In the genomic region with DNA sequence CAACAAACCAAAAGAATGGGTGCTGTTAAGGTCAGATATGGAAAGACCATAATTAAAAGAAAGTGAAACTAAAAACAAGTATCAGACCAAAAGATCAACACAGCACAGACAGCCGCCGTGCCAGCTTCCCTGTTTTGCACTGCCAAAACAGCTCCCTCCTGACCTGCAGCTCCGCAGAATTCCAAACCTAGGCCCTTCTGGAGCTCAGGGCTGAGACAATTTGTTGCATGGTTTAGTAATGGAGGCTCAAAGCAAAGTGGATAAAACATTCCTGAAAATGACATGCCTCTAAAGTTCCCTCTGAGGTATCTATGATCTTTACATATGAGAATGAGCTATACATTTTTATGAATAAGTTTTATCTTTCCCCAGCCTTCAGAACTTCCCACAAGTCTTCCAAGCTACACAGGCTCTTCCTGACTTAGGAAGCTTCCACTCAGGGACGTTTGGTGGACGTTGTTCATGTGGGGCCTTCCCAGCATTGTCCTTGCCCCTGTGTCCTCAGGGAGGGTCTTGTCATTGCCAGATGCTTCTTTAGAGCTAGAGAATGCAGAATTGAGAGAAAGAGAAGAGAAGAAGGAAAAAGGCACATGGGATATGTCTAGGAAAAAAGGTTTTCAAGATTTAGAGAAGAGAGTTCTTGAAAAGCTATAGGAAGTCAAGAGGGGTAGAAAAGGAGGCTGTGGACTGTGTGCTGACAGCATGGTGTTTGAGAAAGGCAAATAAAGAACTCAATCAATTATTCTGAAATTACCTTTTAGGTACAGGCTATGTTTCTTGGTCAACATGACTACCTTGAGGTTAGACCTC, we compare ENCODE assay signal across 8 cellular contexts. TPM values are rescaled to one million over a fixed set of nuclear protein-coding genes. Genes with fewer than 3 reads are reported as not detected.
DNase-seq lines count a peak whose midpoint lies in the region; TF ChIP-seq lines count a peak whose summit lies in the region.

No MANE protein-coding gene starts in this region.

- no peaks in the 10 kb centered on the region for H3K27me3 ChIP-seq in GM23248 (replicated peaks; ENCODE audit: insufficient read depth)
- no peaks in the 10 kb centered on the region for H3K27me3 ChIP-seq in MM.1S (replicated peaks; ENCODE audit: insufficient read depth, low read length)
- no peaks in the 10 kb centered on the region for H3K27me3 ChIP-seq in esophagus squamous epithelium
- H3K27me3 ChIP-seq in neutrophil, result no peaks in the 10 kb centered on the region

- H3F3A ChIP-seq in GM23248 (ENCODE audit: insufficient read depth) (peaks cover 12% of the 10 kb centered on the region), MM.1S (ENCODE audit: insufficient read depth, low read length) (no peaks in the 10 kb centered on the region)

- intact Hi-C loops in esophagus squamous epithelium (cut with DNase I), result no loop called here

- H3K4me2 ChIP-seq in GM23248 (ENCODE audit: unreplicated experiment) (peak overlapping the region; percentile 94), MM.1S (ENCODE audit: low read depth, low read length) (peak overlapping the region; percentile 94)

- H3K9me2 ChIP-seq in GM23248 (ENCODE audit: insufficient read depth) (no peaks in the 10 kb centered on the region), MM.1S (replicated peaks; ENCODE audit: insufficient read depth, low read length) (no peaks in the 10 kb centered on the region)

- H3K9ac ChIP-seq in GM23248 (peak overlapping the region; percentile 70), MM.1S (ENCODE audit: low read length) (peak overlapping the region; percentile 61)

- H3K4me3 ChIP-seq in GM23248, result peak overlapping the region; percentile 68
- peak overlapping the region; percentile 54 for H3K4me3 ChIP-seq in MM.1S (ENCODE audit: low read length)
- H3K4me3 ChIP-seq in esophagus squamous epithelium, result peak overlapping the region in 3 of 4 donors; percentile 24 to 54 (median 24)
- peak overlapping the region; percentile 56 to 58 for H3K4me3 ChIP-seq in neutrophil (ENCODE audit: low read depth in 1 of 2, low read length in 1 of 2)

- DNase-seq in GM10248 (ENCODE audit: extremely low spot score) (peak; percentile 34), GM23248 (peak; percentile 66), MM.1S (peak; percentile 51), esophagus squamous epithelium (lab: John Stamatoyannopoulos, UW) (peak; percentile 6), NCI-H526 treated with DMSO at 0.1 percent for 48 hours (lab: John Stamatoyannopoulos, UW) (no peak), DMS153 treated with DMSO at 0.1 percent for 48 hours (lab: John Stamatoyannopoulos, UW; ENCODE audit: unreplicated experiment) (no peak)
- peak; percentile 20 for DNase-seq in activated CD8-positive, alpha-beta memory T cell treated with anti-CD3 and anti-CD28 coated beads, Interleukin-2, amount 50 U/mL, for 4 hours

- in situ Hi-C loops in GM23248 (cut with MboI), result no loop called here

- no peaks in the 10 kb centered on the region for H3K36me3 ChIP-seq in GM23248 (ENCODE audit: low read depth)
- no peaks in the 10 kb centered on the region for H3K36me3 ChIP-seq in MM.1S (replicated peaks; ENCODE audit: insufficient read depth, low read length)
- no peaks in the 10 kb centered on the region for H3K36me3 ChIP-seq in esophagus squamous epithelium
- no peaks in the 10 kb centered on the region for H3K36me3 ChIP-seq in neutrophil

- no peaks in the 10 kb centered on the region for H3K79me2 ChIP-seq in GM23248 (ENCODE audit: insufficient read depth)
- no peaks in the 10 kb centered on the region for H3K79me2 ChIP-seq in MM.1S (ENCODE audit: low read length)

- H3K27ac ChIP-seq in GM23248 (peak overlapping the region; percentile 68), MM.1S (ENCODE audit: low read length) (peak overlapping the region; percentile 41; the same call in 1 of the 2 replicates), esophagus squamous epithelium (peak overlapping the region; percentile 67 to 84 (median 78)), neutrophil (peak overlapping the region; percentile 59)

- TF ChIP-seq CTCF in GM10248 (IDR thresholded peaks at IDR 0.05; ENCODE audit: control extremely low read depth, extremely low read depth, low read depth, missing control alignments) (no peak), MM.1S (IDR thresholded peaks at IDR 0.05; ENCODE audit: low read length) (no peak), esophagus squamous epithelium (IDR thresholded peaks at IDR 0.05) (no peak), neutrophil (IDR thresholded peaks at IDR 0.05) (no peak)

- 3 to 10% methylated on average over 5 of the region's 5 CpGs for WGBS in GM23248 (ENCODE audit: low coverage in 1 of 2, low lambda C conversion rate in 2 of 2, missing lambda C conversion rate in 2 of 2), 2 experiments
- 0 to 8% methylated on average over 5 of the region's 5 CpGs for WGBS in esophagus squamous epithelium, 2 donors

- POLR2A ChIA-PET in GM10248 (lab: Yijun Ruan, JAX), result interaction anchor here (0.9 kb wide), 1 partner anchor 72 kb away, joined by 4 read pairs; no protein-coding TSS in a partner anchor

- H3K4me1 ChIP-seq in GM23248 (ENCODE audit: insufficient read depth), result peaks cover 18% of the 10 kb centered on the region
- H3K4me1 ChIP-seq in MM.1S (ENCODE audit: low read length), result peaks cover 14% of the 10 kb centered on the region
- H3K4me1 ChIP-seq in esophagus squamous epithelium, result peaks cover 6 to 37% (median 19%) of the 10 kb centered on the region in 3 donors
- peaks cover 14 to 16% of the 10 kb centered on the region in 2 experiments for H3K4me1 ChIP-seq in neutrophil (ENCODE audit: control insufficient read depth in 1 of 2, insufficient read depth in 1 of 2, low read depth in 1 of 2, low read length in 1 of 2)

- no peak for TF ChIP-seq POLR2A in esophagus squamous epithelium (IDR thresholded peaks at IDR 0.05)

- peak overlapping the region; percentile 97 for H2AFZ ChIP-seq in GM23248
- H2AFZ ChIP-seq in MM.1S (ENCODE audit: low read length), result peak overlapping the region; percentile 87

- H4K20me1 ChIP-seq in GM23248 (ENCODE audit: insufficient read depth) (no peaks in the 10 kb centered on the region), MM.1S (ENCODE audit: insufficient read depth, low read length) (no peaks in the 10 kb centered on the region)

- H3K9me3 ChIP-seq in GM23248 (ENCODE audit: low read depth), result no peaks in the 10 kb centered on the region
- H3K9me3 ChIP-seq in MM.1S (replicated peaks; ENCODE audit: insufficient read depth, low read length), result no peaks in the 10 kb centered on the region
- no peaks in the 10 kb centered on the region for H3K9me3 ChIP-seq in esophagus squamous epithelium
- H3K9me3 ChIP-seq in neutrophil, result no peaks in the 10 kb centered on the region

- CTCF ChIA-PET in GM10248 (lab: Yijun Ruan, JAX), result interaction anchor here (0.9 to 3.1 kb wide), 8 partner anchors 10 to 273 kb away, joined by 3 to 10 read pairs (median 4); no protein-coding TSS in a partner anchor

RNA-seq across cellular contexts. Expression of a gene that starts 28.4 kb away (rescaled TPM):
- total RNA-seq in GM23248 (2014; rRNA removed; shearing (Covaris generic)), result 22.0 and 25.5 TPM in 2 replicates
- polyA plus RNA-seq in GM23248 (2016; fragmentation: Nextera tagmentation; extraction: Ambion mirVana), result 40.0 and 43.0 TPM in 2 replicates
- 10 to 100 TPM; 17.1 to 80.3 (median 24.2) TPM for total RNA-seq in esophagus squamous epithelium

Comparison
In these comparisons a context has a peak if more than half of its experiments do, and no peak if none do; other contexts are left out.
1. DNase-seq: peak in GM10248 (single experiment), GM23248 (single experiment), MM.1S (single experiment), activated CD8-positive, alpha-beta memory T cell treated with anti-CD3 and anti-CD28 coated beads, Interleukin-2, amount 50 U/mL, for 4 hours (single experiment) and esophagus squamous epithelium (single experiment); none in NCI-H526 treated with DMSO at 0.1 percent for 48 hours (single experiment) and DMS153 treated with DMSO at 0.1 percent for 48 hours (single experiment).
2. Peak in every context shown above with its lines, with median percentiles within 50 percentile points of each other: H3K27ac ChIP-seq and H3K4me3 ChIP-seq.